13 cellular contexts compared by ENCODE assay signal in the genomic region with DNA sequence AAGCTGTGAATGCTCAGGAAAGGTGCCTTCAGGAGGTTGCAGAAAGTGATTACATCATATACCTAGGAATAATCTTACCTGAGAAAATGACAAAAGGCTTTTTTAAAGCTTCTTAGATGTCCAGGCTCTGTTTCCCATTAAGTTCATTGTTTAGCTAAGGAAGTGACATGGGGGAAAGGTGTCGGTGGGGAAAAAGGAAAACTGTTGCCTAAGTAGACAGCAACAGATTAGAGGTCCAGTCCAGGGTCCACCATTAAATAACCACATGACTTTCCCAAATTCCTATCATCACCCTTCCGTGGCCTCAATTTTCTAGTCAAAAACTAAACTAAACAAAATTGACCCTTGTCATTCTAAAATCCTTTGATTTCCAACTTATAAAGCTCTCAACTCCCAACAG. TPM values are rescaled to one million over a fixed set of nuclear protein-coding genes. Genes with fewer than 3 reads are reported as not detected.
A peak's percentile ranks its signal among the peaks of the same experiment; 100 is the strongest.
DNase-seq lines count a peak whose midpoint lies in the region; ATAC-seq and TF ChIP-seq lines count a peak whose summit lies in the region.
"Had no signal": no experiment of that assay in that cellular context is flagged by ENCODE, and none has a peak within 500 bp of the region (broad histone marks: within the 10 kb centered on the region; RNA-seq: fewer than 3 reads in every experiment).

No MANE protein-coding gene starts in this region.

- CTCF ChIA-PET in AG04449 (lab: Yijun Ruan, JAX) (interaction anchor here (0.9 to 2.0 kb wide), 6 partner anchors 14 to 123 kb away, joined by 3 to 10 read pairs (median 6); no protein-coding TSS in a partner anchor), T-cell (lab: Charles Lee) (interaction anchor here in 1 of 2 donors (0.7 kb wide), 1 partner anchor 118 kb away, joined by 4 read pairs; no protein-coding TSS in a partner anchor)

- no peak for ATAC-seq in gastrocnemius medialis
- ATAC-seq in T-cell (replicated peaks in 1 of 4) = no peak
- ATAC-seq in HG02840 (IDR thresholded peaks at IDR 0.05; ENCODE audit: low FRiP score, unreplicated experiment) = no peak
- ATAC-seq in HG03097 (IDR thresholded peaks at IDR 0.05; ENCODE audit: low FRiP score, unreplicated experiment) = no peak
- ATAC-seq: HCT116 had no signal

- H3K27ac Mint-ChIP-seq in T-cell = no peak overlapping the region
- H3K27ac Mint-ChIP-seq: dendritic cell treated with granulocyte-macrophage colony-stimulating factor and Interleukin-4, amounts not matched to agents 40 ng/mL and 50 ng/mL, for 4 days had no signal

- no peaks in the 10 kb centered on the region for H3K9me3 Mint-ChIP-seq in T-cell
- H3K9me3 Mint-ChIP-seq: dendritic cell treated with granulocyte-macrophage colony-stimulating factor and Interleukin-4, amounts not matched to agents 40 ng/mL and 50 ng/mL, for 4 days had no signal

- peaks cover 40 to 53% of the 10 kb centered on the region in 2 donors for H3K27me3 Mint-ChIP-seq in T-cell

- TF ChIP-seq POLR2A in gastrocnemius medialis (IDR thresholded peaks at IDR 0.05) = no peak

- peak overlapping the region in 3 of 4 donors; percentile 29 to 96 (median 95) for H3K27ac ChIP-seq in gastrocnemius medialis

- no peak for DNase-seq in AG04449 (ENCODE audit: low read depth, low spot score)
- no peak for DNase-seq in adipocyte (ENCODE audit: low read depth)
- DNase-seq in fibroblast of pulmonary artery (ENCODE audit: low read depth) = no peak
- DNase-seq in gastrocnemius medialis = no peak
- no peak for DNase-seq in superior temporal gyrus (ENCODE audit: extremely low spot score)
- no peak for DNase-seq in T-cell
- DNase-seq: activated CD4-positive, CD25-positive, alpha-beta regulatory T cell treated with anti-CD3 and anti-CD28 coated beads, Interleukin-2, amount 50 U/mL, for 72 hours; activated T-cell treated with anti-CD3 and anti-CD28 coated beads for 4 hours; T-helper 1 cell had no signal

- H3K4me3 Mint-ChIP-seq in T-cell = no peak overlapping the region
- H3K4me3 Mint-ChIP-seq: dendritic cell treated with granulocyte-macrophage colony-stimulating factor and Interleukin-4, amounts not matched to agents 40 ng/mL and 50 ng/mL, for 4 days had no signal

- H3K27me3 ChIP-seq in adipocyte (replicated peaks; ENCODE audit: control insufficient read depth, insufficient read depth, low read length) (no peaks in the 10 kb centered on the region), gastrocnemius medialis (no peaks in the 10 kb centered on the region)

- POLR2A ChIA-PET in AG04449 (lab: Yijun Ruan, JAX) = interaction anchor here (0.5 to 1.6 kb wide), 5 partner anchors 32 to 119 kb away, joined by 3 to 7 read pairs (median 3); no protein-coding TSS in a partner anchor
- POLR2A ChIA-PET in T-cell (lab: Charles Lee) = no interaction called here

- H3K4me1 Mint-ChIP-seq in T-cell = peaks cover 10 to 15% (median 14%) of the 10 kb centered on the region in 3 donors

- intact Hi-C loops in gastrocnemius medialis (cut with DNase I; ENCODE audit: low total_unique reads) = no loop called here

- no peaks in the 10 kb centered on the region for H3K9me3 ChIP-seq in adipocyte (ENCODE audit: control insufficient read depth, low read length)
- H3K9me3 ChIP-seq in gastrocnemius medialis = no peaks in the 10 kb centered on the region

- H3K9ac ChIP-seq in adipocyte (ENCODE audit: low read length) = no peak overlapping the region

- peaks cover 21% of the 10 kb centered on the region for H3K36me3 ChIP-seq in adipocyte (ENCODE audit: control insufficient read depth, insufficient read depth, low read length, severe bottlenecking)
- H3K36me3 ChIP-seq in gastrocnemius medialis = no peaks in the 10 kb centered on the region

- H3K4me3 ChIP-seq in AG04449 (ENCODE audit: low read depth, low read length) (peak overlapping the region; percentile 2; the same call in 1 of the 2 replicates), adipocyte (ENCODE audit: low read length) (peak overlapping the region; percentile 37), fibroblast of pulmonary artery (replicated peaks; ENCODE audit: low read depth, low read length) (peak overlapping the region; percentile 98), gastrocnemius medialis (no peak overlapping the region)

- no peak for TF ChIP-seq CTCF in AG04449 (IDR thresholded peaks at IDR 0.05; ENCODE audit: insufficient read depth, low read length, missing control alignments)
- TF ChIP-seq CTCF in fibroblast of pulmonary artery (IDR thresholded peaks at IDR 0.05; ENCODE audit: low read length, missing control alignments) = no peak
- TF ChIP-seq CTCF in gastrocnemius medialis (IDR thresholded peaks at IDR 0.05 in 4 of 5, conservative IDR thresholded peaks at IDR 0.05 in 1 of 5) = no peak

- in situ Hi-C loops in gastrocnemius medialis (cut with MboI; ENCODE audit: low sequenced_read_pairs in 4 of 4) = loop anchor here in 1 of 4 donors (10.0 kb wide), 1 partner anchor 59 kb away; no protein-coding TSS in a partner anchor

- H3K36me3 Mint-ChIP-seq in T-cell = no peaks in the 10 kb centered on the region

- peaks cover 38% of the 10 kb centered on the region for H3K4me1 ChIP-seq in adipocyte (ENCODE audit: control insufficient read depth, insufficient read depth, low read length)
- H3K4me1 ChIP-seq in gastrocnemius medialis = peaks cover 33 to 41% of the 10 kb centered on the region in 2 donors

RNA-seq across cellular contexts. Expression of a gene that starts 4.3 kb away (rescaled TPM):
- total RNA-seq in gastrocnemius medialis (10 to 100 TPM; 11.3 to 30.7 (median 17.6) TPM), T-cell (1 to 10 TPM in 4 of 5 donors, under 1 TPM in 1; 0.43 to 1.6 (median 1.1) TPM)

Comparison
In these comparisons a context has a peak if more than half of its experiments do, and no peak if none do; other contexts are left out.
1. H3K4me3 ChIP-seq: peak in AG04449 (single experiment), adipocyte (single experiment) and fibroblast of pulmonary artery (single experiment); none in gastrocnemius medialis (0 of 4).
2. RNA of a gene that starts 4.3 kb away (total RNA-seq): 11.3 to 30.7 TPM in gastrocnemius medialis; 0.43 to 1.6 TPM in T-cell; every median in the first group is over 4 times any median in the second.